ENCODE assay signal across 8 cellular contexts in the genomic region with DNA sequence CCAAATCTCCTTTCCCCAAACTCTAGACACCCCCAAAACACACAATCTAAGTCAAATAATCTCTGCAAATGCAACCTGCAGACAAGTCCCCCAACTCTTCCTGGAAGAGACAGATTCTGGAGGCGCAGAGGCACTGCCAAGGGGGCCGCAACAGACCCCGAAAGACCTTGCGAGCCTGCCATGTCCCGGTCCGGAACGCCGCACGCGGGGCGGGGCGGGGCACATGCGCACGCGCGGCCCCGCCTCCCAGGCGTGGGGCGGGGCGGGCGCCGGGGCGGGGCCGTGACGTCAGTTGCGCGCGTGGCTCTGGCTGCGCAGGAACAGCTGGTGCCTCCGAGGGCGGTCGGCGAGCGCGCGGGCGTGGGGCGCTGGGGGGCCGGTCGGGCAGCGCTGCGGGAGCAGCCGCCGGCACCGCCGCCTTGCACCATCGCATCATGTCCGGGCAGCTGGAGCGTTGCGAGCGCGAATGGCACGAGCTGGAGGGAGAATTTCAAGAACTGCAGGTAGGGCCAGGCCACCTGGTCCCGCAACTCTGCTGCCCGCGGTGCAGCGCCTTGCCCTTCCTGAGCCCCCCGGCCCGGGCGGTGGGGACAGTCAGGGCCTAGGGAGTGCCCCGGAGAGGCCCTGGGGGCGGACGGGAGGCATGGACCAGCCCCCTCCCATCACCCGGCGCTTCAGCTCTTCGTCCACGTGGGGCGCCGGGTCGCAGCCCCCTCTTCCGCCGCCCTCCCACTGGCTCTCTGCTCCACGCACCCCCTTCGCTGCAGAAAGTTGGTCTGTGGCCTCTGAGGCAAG. TPM values are rescaled to one million over a fixed set of nuclear protein-coding genes. Genes with fewer than 3 reads are reported as not detected.
DNase-seq lines count a peak whose midpoint lies in the region; ATAC-seq and TF ChIP-seq lines count a peak whose summit lies in the region.

A gene (plus strand): TSS at position 291 of the 795 bp plus-strand sequence. CDS start 144 bp downstream, at position 435.

- H3K27me3 ChIP-seq in right atrium auricular region (no peaks in the 10 kb centered on the region), rectal smooth muscle tissue (ENCODE audit: control insufficient read depth, insufficient read depth, low read length) (no peaks in the 10 kb centered on the region), aorta (ENCODE audit: control insufficient read depth in 1 of 2, insufficient read depth in 2 of 2, low read length in 1 of 2) (no peaks in the 10 kb centered on the region)

- no peak for TF ChIP-seq CTCF in GM10248 (IDR thresholded peaks at IDR 0.05; ENCODE audit: control extremely low read depth, extremely low read depth, low read depth, missing control alignments)
- TF ChIP-seq CTCF in right atrium auricular region (IDR thresholded peaks at IDR 0.05) = no peak

- H3K4me1 ChIP-seq in right atrium auricular region = peaks cover 0 to 24% of the 10 kb centered on the region in 2 donors
- peaks cover 7% of the 10 kb centered on the region for H3K4me1 ChIP-seq in rectal smooth muscle tissue (ENCODE audit: control insufficient read depth, insufficient read depth, low read length)
- H3K4me1 ChIP-seq in aorta (ENCODE audit: control insufficient read depth in 1 of 2, insufficient read depth in 2 of 2, low read length in 2 of 2) = no peaks in the 10 kb centered on the region

- H3K4me3 ChIP-seq in right atrium auricular region (peak within 1 kb of the TSS; percentile 56 to 91), rectal smooth muscle tissue (ENCODE audit: low read length) (peak within 1 kb of the TSS; percentile 96), aorta (ENCODE audit: low read length in 2 of 2) (peak within 1 kb of the TSS; percentile 78 to 80)

- intact Hi-C loops in aorta (cut with DNase I) = loop anchor here (5.0 to 10.0 kb wide), 3 partner anchors 40 to 182 kb away; no protein-coding TSS in a partner anchor

- ATAC-seq in GM21786 (IDR thresholded peaks at IDR 0.05; ENCODE audit: unreplicated experiment) (peak; percentile 64), aorta (ENCODE audit: low FRiP score) (peak; percentile 96)

- no peaks in the 10 kb centered on the region for H3K9me3 ChIP-seq in KOPT-K1 (ENCODE audit: insufficient read depth, low read length, poor library complexity, severe bottlenecking)
- H3K9me3 ChIP-seq in right atrium auricular region = no peaks in the 10 kb centered on the region
- no peaks in the 10 kb centered on the region for H3K9me3 ChIP-seq in aorta (ENCODE audit: control insufficient read depth, low read length)

- CTCF ChIA-PET in GM10248 (lab: Yijun Ruan, JAX) = interaction anchor here (0.5 to 4.8 kb wide), 13 partner anchors 8 to 251 kb away, joined by 3 to 58 read pairs (median 4); a partner anchor contains a TSS

- 0% methylated on average over 66 to 74 of the region's 74 CpGs for WGBS in aorta, 2 donors

- peak; percentile 95 for DNase-seq in GM10248 (ENCODE audit: extremely low spot score)
- peak; percentile 67 to 85 (median 75) for DNase-seq in T-helper 1 cell
- DNase-seq in amniotic stem cell (lab: John Stamatoyannopoulos, UW) = peak; percentile 35
- peak; percentile 87 for DNase-seq in right atrium auricular region (ENCODE audit: low spot score)
- DNase-seq in aorta = peak; percentile 89 to 95

- peak within 1 kb of the TSS; percentile 89 for H3K9ac ChIP-seq in rectal smooth muscle tissue (ENCODE audit: low read length)

- POLR2A ChIA-PET in GM10248 (lab: Yijun Ruan, JAX) = interaction anchor here (1.3 kb wide), 1 partner anchor 92 kb away, joined by 4 read pairs; a partner anchor contains a TSS

- H3K27ac ChIP-seq in KOPT-K1 (ENCODE audit: low read depth, low read length, poor library complexity, severe bottlenecking) = peak within 1 kb of the TSS; percentile 78
- H3K27ac ChIP-seq in right atrium auricular region = peak within 1 kb of the TSS; percentile 89 to 90
- peak within 1 kb of the TSS; percentile 76 for H3K27ac ChIP-seq in rectal smooth muscle tissue (ENCODE audit: low read depth, low read length)
- H3K27ac ChIP-seq in aorta (ENCODE audit: low read depth in 1 of 2, low read length in 2 of 2) = peak within 1 kb of the TSS in 1 of 2 donors; percentile 91

- H3K36me3 ChIP-seq in KOPT-K1 (ENCODE audit: insufficient read depth, low read length) (peaks cover 23% of the 10 kb centered on the region; the same call in 1 of the 2 replicates), right atrium auricular region (no peaks in the 10 kb centered on the region), rectal smooth muscle tissue (ENCODE audit: control insufficient read depth, insufficient read depth, low read length) (no peaks in the 10 kb centered on the region), aorta (ENCODE audit: control insufficient read depth in 1 of 2, insufficient read depth in 2 of 2, low read length in 1 of 2) (no peaks in the 10 kb centered on the region)

RNA-seq across cellular contexts. Expression of the gene that starts here (rescaled TPM):
- 1 to 10 TPM; 3.3 to 4.7 TPM for total RNA-seq in right atrium auricular region
- 10 to 100 TPM in 1 of 2 donors, 1 to 10 TPM in 1; 8.6 to 12.0 TPM for total RNA-seq in aorta
- polyA plus RNA-seq in aorta = 1 to 10 TPM; 1.5 to 9.6 TPM

Comparison
In these comparisons a context has a peak if more than half of its experiments do, and no peak if none do; other contexts are left out.
1. DNase-seq: peak in every context shown above with its lines; median percentile 95 in GM10248; 92 in aorta; 87 in right atrium auricular region; 75 in T-helper 1 cell; 35 in amniotic stem cell.